Comparison of ENCODE assay signal across 1 cellular context in genomic region chr2:223944704-223945531, GRCh38.
TF ChIP-seq lines count a peak whose summit lies in the region.

Gene WDFY1, minus strand, starts transcription at chr2:223945335. Its CDS starts 51 bp downstream, at chr2:223945284.

TF ChIP-seq in HEK293, 187 proteins besides CTCF, POLR2A, EP300 and RAD21 (continued from another document):
- TF ChIP-seq PRDM10 (tag by site-specific recombination; IDR thresholded peaks at IDR 0.05): peak; percentile 52
- no peak for TF ChIP-seq ZNF48 (tag by site-specific recombination; IDR thresholded peaks at IDR 0.05)
- peak; percentile 80 for TF ChIP-seq PBX3 (CRISPR knock-in tag; IDR thresholded peaks at IDR 0.05)
- TF ChIP-seq ZNF138 (tag by site-specific recombination; IDR thresholded peaks at IDR 0.05; ENCODE audit: borderline replicate concordance): no peak
- no peak for TF ChIP-seq ZNF202 (tag by site-specific recombination; IDR thresholded peaks at IDR 0.05; ENCODE audit: borderline replicate concordance)
- peak; percentile 82 for TF ChIP-seq GLIS2 (tag by site-specific recombination; IDR thresholded peaks at IDR 0.05)
- peak; percentile 31; the same call in 1 of the 2 replicates for TF ChIP-seq ZXDB (tag by site-specific recombination; IDR thresholded peaks at IDR 0.05)
- TF ChIP-seq ZEB2 (tag by site-specific recombination; IDR thresholded peaks at IDR 0.05): peak; percentile 72; the same call in 1 of the 2 replicates
- TF ChIP-seq HOXA7 (CRISPR knock-in tag; IDR thresholded peaks at IDR 0.05; ENCODE audit: borderline replicate concordance): no peak
- no peak for TF ChIP-seq ZNF521 (tag by site-specific recombination; IDR thresholded peaks at IDR 0.05)
- peak; percentile 83 for TF ChIP-seq ZBTB26 (tag by site-specific recombination; optimal IDR thresholded peaks at IDR 0.05)
- peak; percentile 28; the same call in 1 of the 2 replicates for TF ChIP-seq GLIS1 (tag by site-specific recombination; IDR thresholded peaks at IDR 0.05)
- no peak for TF ChIP-seq ZNF391 (tag by site-specific recombination; IDR thresholded peaks at IDR 0.05; ENCODE audit: borderline replicate concordance, low read depth)
- TF ChIP-seq ZNF530 (tag by site-specific recombination; IDR thresholded peaks at IDR 0.05; ENCODE audit: low read depth): no peak
- TF ChIP-seq ZNF768 (tag by site-specific recombination; IDR thresholded peaks at IDR 0.05): no peak
- TF ChIP-seq ZIC2 (tag by site-specific recombination; IDR thresholded peaks at IDR 0.05): peak; percentile 23; the same call in 1 of the 2 replicates
- peak; percentile 79 for TF ChIP-seq ZSCAN5A (tag by site-specific recombination; IDR thresholded peaks at IDR 0.05)
- peak; percentile 19; the same call in 1 of the 2 replicates for TF ChIP-seq ZNF777 (tag by site-specific recombination; IDR thresholded peaks at IDR 0.05; ENCODE audit: borderline replicate concordance)
TF ChIP-seq in HEK293: peak in this region for 42.
